In genomic region chr2:5725072-5725471, GRCh38 we compare ENCODE assay signal across 18 cellular contexts. TPM values are rescaled to one million over a fixed set of nuclear protein-coding genes. Genes with fewer than 3 reads are reported as not detected.
"Had no signal": no experiment of that assay in that cellular context is flagged by ENCODE, and none has a peak within 500 bp of the region (broad histone marks: within the 10 kb centered on the region; RNA-seq: fewer than 3 reads in every experiment).

No MANE protein-coding gene starts in this region.

- ATAC-seq: activated naive CD4-positive, alpha-beta T cell treated with anti-CD3 and anti-CD28 coated beads, Interleukin-2, amount 50 U/mL, for 72 hours; activated T-cell treated with anti-CD3 and anti-CD28 coated beads, Interleukin-2, amount 50 U/mL, for 72 hours; left colon; naive thymus-derived CD4-positive, alpha-beta T cell had no signal

- H3K36me3 ChIP-seq: spleen, tibial nerve had no signal

- H3K27me3 ChIP-seq: tibial nerve had no signal

- DNase-seq: activated CD4-positive, alpha-beta T cell treated with anti-CD3 and anti-CD28 coated beads for 4 hours; activated CD4-positive, alpha-beta T cell treated with anti-CD3 and anti-CD28 coated beads, Interleukin-2, amount 50 U/mL, for 4 hours; activated naive CD4-positive, alpha-beta T cell; activated T-cell treated with anti-CD3 and anti-CD28 coated beads for 4 hours; activated T-cell treated with anti-CD3 and anti-CD28 coated beads, Interleukin-2, amount 50 U/mL, for 72 hours; dermis blood vessel endothelial cell; effector CD8-positive, alpha-beta T cell; immature natural killer cell; kidney; left colon; naive thymus-derived CD4-positive, alpha-beta T cell; right cardiac atrium; spleen; stimulated activated CD4-positive, alpha-beta T cell treated with anti-CD3 and anti-CD28 coated beads, Interleukin-2, amount 100 ng/mL, for 48 hours; stimulated activated naive CD4-positive, alpha-beta T cell treated with Interleukin-2 at 50 U/mL for 16 hours had no signal

- H3K9me3 ChIP-seq: tibial nerve had no signal

- H3K4me1 ChIP-seq: tibial nerve had no signal

- H3K27ac ChIP-seq: spleen, tibial nerve had no signal

RNA-seq across cellular contexts. Expression of gene SOX11, which starts 32.9 kb away (rescaled TPM):
- polyA plus RNA-seq: immature natural killer cell; liver; naive thymus-derived CD4-positive, alpha-beta T cell had no signal
